8 cellular contexts compared by ENCODE assay signal in genomic region chr15:90419738-90420487, GRCh38. TPM values are rescaled to one million over a fixed set of nuclear protein-coding genes. Genes with fewer than 3 reads are reported as not detected.
DNase-seq lines count a peak whose midpoint lies in the region; ATAC-seq and TF ChIP-seq lines count a peak whose summit lies in the region.

No MANE protein-coding gene starts in this region.

- peak overlapping the region; percentile 92 for H3K27ac Mint-ChIP-seq in activated T-helper 17 cell treated with anti-CD3 and anti-CD28 coated beads, Interleukin-2, amount 50 U/mL, for 72 hours
- H3K27ac Mint-ChIP-seq in stimulated activated naive B cell treated with anti-CD40 and anti-IgM and Interleukin-4, amounts not matched to agents 10 μg/mL and 1 μg/mL and 100 μg/mL, for 72 hours: peak overlapping the region; percentile 16

- no peak for TF ChIP-seq CTCF in heart left ventricle (IDR thresholded peaks at IDR 0.05)

- intact Hi-C loops in heart left ventricle (cut with DNase I): loop anchor here in 6 of 10 donors (5.0 to 10.0 kb wide), 4 partner anchors 33 to 55 kb away; partner anchors contain the start of gene IQGAP1 (in 4 of the 6)

- H3K9me3 Mint-ChIP-seq in activated T-helper 17 cell treated with anti-CD3 and anti-CD28 coated beads, Interleukin-2, amount 50 U/mL, for 72 hours: no peaks in the 10 kb centered on the region
- peaks cover 0 to 6% of the 10 kb centered on the region in 2 donors for H3K9me3 Mint-ChIP-seq in stimulated activated naive B cell treated with anti-CD40 and anti-IgM and Interleukin-4, amounts not matched to agents 10 μg/mL and 1 μg/mL and 100 μg/mL, for 72 hours

- WGBS in heart left ventricle, 4 donors: 35 to 53% (median 45%) methylated on average over 7 of the region's 7 CpGs

- no peaks in the 10 kb centered on the region for H3K27me3 Mint-ChIP-seq in activated T-helper 17 cell treated with anti-CD3 and anti-CD28 coated beads, Interleukin-2, amount 50 U/mL, for 72 hours
- H3K27me3 Mint-ChIP-seq in stimulated activated naive B cell treated with anti-CD40 and anti-IgM and Interleukin-4, amounts not matched to agents 10 μg/mL and 1 μg/mL and 100 μg/mL, for 72 hours: no peaks in the 10 kb centered on the region

- peaks cover 0 to 15% (median 0%) of the 10 kb centered on the region in 9 donors for H3K36me3 ChIP-seq in heart left ventricle

- H3K4me1 Mint-ChIP-seq in activated T-helper 17 cell treated with anti-CD3 and anti-CD28 coated beads, Interleukin-2, amount 50 U/mL, for 72 hours: peaks cover 29% of the 10 kb centered on the region
- H3K4me1 Mint-ChIP-seq in stimulated activated naive B cell treated with anti-CD40 and anti-IgM and Interleukin-4, amounts not matched to agents 10 μg/mL and 1 μg/mL and 100 μg/mL, for 72 hours: peaks cover 35 to 75% of the 10 kb centered on the region in 2 donors

- peak; percentile 73 for ATAC-seq in HG02759 (IDR thresholded peaks at IDR 0.05; ENCODE audit: unreplicated experiment)
- peak; percentile 97 for ATAC-seq in activated T-helper 17 cell treated with anti-CD3 and anti-CD28 coated beads, Interleukin-2, amount 50 U/mL, for 72 hours (replicated peaks)
- peak; percentile 37 to 69 (median 56) for ATAC-seq in heart left ventricle
- ATAC-seq in stimulated activated naive B cell treated with anti-CD40 and anti-IgM and Interleukin-4, amounts not matched to agents 10 μg/mL and 1 μg/mL and 100 μg/mL, for 72 hours (replicated peaks): peak; percentile 71 to 96

- DNase-seq in Daoy (ENCODE audit: low read depth) (peak; percentile 77), heart left ventricle (no peak), GOT3 (lab: John Stamatoyannopoulos, UW) (no peak), NCI-H1436 treated with DMSO at 0.1 percent for 48 hours (lab: John Stamatoyannopoulos, UW) (no peak), germinal center (ENCODE audit: low spot score) (no peak)
- DNase-seq in stimulated activated naive B cell treated with anti-CD40 and anti-IgM and Interleukin-4, amounts not matched to agents 10 μg/mL and 1 μg/mL and 100 μg/mL, for 72 hours: no peak

- H3K4me3 ChIP-seq in heart left ventricle: peak overlapping the region in 1 of 12 donors; percentile 12

- H3K27me3 ChIP-seq in heart left ventricle: no peaks in the 10 kb centered on the region

- peaks cover 0 to 5% (median 0%) of the 10 kb centered on the region in 12 donors for H3K9me3 ChIP-seq in heart left ventricle

- peaks cover 18% of the 10 kb centered on the region for H3K36me3 Mint-ChIP-seq in activated T-helper 17 cell treated with anti-CD3 and anti-CD28 coated beads, Interleukin-2, amount 50 U/mL, for 72 hours (ENCODE audit: low read depth)
- H3K36me3 Mint-ChIP-seq in stimulated activated naive B cell treated with anti-CD40 and anti-IgM and Interleukin-4, amounts not matched to agents 10 μg/mL and 1 μg/mL and 100 μg/mL, for 72 hours: peaks cover 16 to 24% of the 10 kb centered on the region in 2 donors

- no peak for TF ChIP-seq POLR2A in heart left ventricle (IDR thresholded peaks at IDR 0.05)

- peak overlapping the region; percentile 70 for H3K4me3 Mint-ChIP-seq in activated T-helper 17 cell treated with anti-CD3 and anti-CD28 coated beads, Interleukin-2, amount 50 U/mL, for 72 hours
- H3K4me3 Mint-ChIP-seq in stimulated activated naive B cell treated with anti-CD40 and anti-IgM and Interleukin-4, amounts not matched to agents 10 μg/mL and 1 μg/mL and 100 μg/mL, for 72 hours: no peak overlapping the region

- H3K27ac ChIP-seq in heart left ventricle: peak overlapping the region in 10 of 12 donors; percentile 12 to 79 (median 33)

- H3K4me1 ChIP-seq in heart left ventricle: peaks cover 18 to 85% (median 71%) of the 10 kb centered on the region in 12 donors

RNA-seq across cellular contexts. Expression of gene IQGAP1, which starts 31.9 kb away (rescaled TPM):
- total RNA-seq in Daoy (2014; rRNA removed; shearing (Covaris generic)): 98.5 and 143 TPM in 2 replicates
- total RNA-seq in activated T-helper 17 cell treated with anti-CD3 and anti-CD28 coated beads, Interleukin-2, amount 50 U/mL, for 72 hours: 100 to 1,000 TPM; 224 TPM
- total RNA-seq in heart left ventricle: 100 to 1,000 TPM in 1 of 9 donors, 10 to 100 TPM in 8; 28.6 to 115 (median 36.8) TPM
- 10 to 100 TPM; 18.9 to 31.3 TPM for polyA plus RNA-seq in heart left ventricle
